Comparison of ENCODE assay signal across 1 cellular context in the genomic region with DNA sequence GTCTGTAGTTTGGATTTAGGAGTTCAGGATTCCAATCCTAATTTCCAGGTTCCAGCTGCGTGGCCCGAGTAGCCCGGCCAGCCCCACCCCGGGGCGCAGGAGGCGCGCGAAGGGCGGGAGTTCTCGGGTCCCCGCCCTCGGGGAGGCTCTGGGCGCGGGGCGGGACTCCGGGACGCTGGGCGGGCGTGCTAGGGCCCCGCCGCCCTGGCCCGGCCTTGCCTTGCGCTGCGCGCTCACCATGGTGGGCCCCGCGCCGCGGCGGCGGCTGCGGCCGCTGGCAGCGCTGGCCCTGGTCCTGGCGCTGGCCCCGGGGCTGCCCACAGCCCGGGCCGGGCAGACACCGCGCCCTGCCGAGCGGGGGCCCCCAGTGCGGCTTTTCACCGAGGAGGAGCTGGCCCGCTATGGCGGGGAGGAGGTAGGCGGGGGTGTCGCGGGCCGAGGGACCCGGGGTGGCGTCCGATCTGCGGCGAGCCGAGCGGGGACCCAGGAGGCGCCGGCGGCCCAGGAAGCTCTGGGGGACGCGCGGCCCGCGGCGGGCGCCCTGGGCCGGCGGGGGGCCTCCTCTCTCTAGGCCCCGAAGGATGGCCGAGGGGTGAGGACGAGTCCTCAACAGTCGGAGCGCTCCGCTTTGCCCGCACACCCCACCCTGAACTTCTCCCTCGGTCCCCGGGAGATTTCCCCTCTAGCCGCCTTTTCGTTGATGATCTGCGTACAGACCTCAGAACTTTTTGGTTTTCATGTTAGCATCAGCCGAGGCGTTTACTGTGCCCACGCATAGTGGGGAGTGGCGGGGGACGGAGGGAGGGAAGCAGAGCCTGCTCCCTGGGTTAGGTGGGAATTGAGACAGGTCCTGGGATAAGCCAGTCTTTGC.
TF ChIP-seq lines count a peak whose summit lies in the region.

Gene NENF (plus strand): TSS at position 215 of the 871 bp plus-strand sequence. CDS start 24 bp downstream, at position 239.

TF ChIP-seq in H1, 55 proteins besides CTCF, POLR2A, EP300 and RAD21:
- TF ChIP-seq ATF2 (IDR thresholded peaks at IDR 0.05; ENCODE audit: low read length) (no peak), EGR1 (IDR thresholded peaks at IDR 0.05; ENCODE audit: borderline replicate concordance, low read depth, low read length) (no peak), CTBP2 (IDR thresholded peaks at IDR 0.05; ENCODE audit: borderline replicate concordance, insufficient read depth, insufficient read length, low read length) (no peak), YY1 (IDR thresholded peaks at IDR 0.05; ENCODE audit: low read depth, low read length) (peak; percentile 35; the same call in 1 of the 2 replicates), ASH2L (IDR thresholded peaks at IDR 0.05; ENCODE audit: low read length) (peak; percentile 20), SIN3A (conservative IDR thresholded peaks at IDR 0.05 in 1 of 2, IDR thresholded peaks at IDR 0.05 in 1 of 2; ENCODE audit: low read depth in 1 of 2, low read length in 2 of 2) (peak in 1 of 2 experiments; percentile 53; a peak in 1 of 4 replicates), TEAD4 (IDR thresholded peaks at IDR 0.05; ENCODE audit: low read depth, low read length) (no peak), PHF8 (conservative IDR thresholded peaks at IDR 0.05; ENCODE audit: low read depth, low read length) (peak; percentile 58; the same call in 1 of the 2 replicates), SUZ12 (IDR thresholded peaks at IDR 0.05; ENCODE audit: low read length) (0 out of 2 replicates have a peak, but pooled peaks have one; percentile 34), TAF1 (IDR thresholded peaks at IDR 0.05; ENCODE audit: low read depth, low read length) (peak; percentile 29; the same call in 1 of the 2 replicates), HDAC2 (IDR thresholded peaks at IDR 0.05; ENCODE audit: borderline replicate concordance in 1 of 2, low read depth in 2 of 2, low read length in 2 of 2) (peak in 1 of 2 experiments; percentile 39; a peak in 1 of 4 replicates), KDM4A (IDR thresholded peaks at IDR 0.05; ENCODE audit: low read depth, low read length, severe bottlenecking) (peak; percentile 73), BCL11A (IDR thresholded peaks at IDR 0.05; ENCODE audit: low read depth in 2 of 2, low read length in 2 of 2) (no peak), ZNF274 (IDR thresholded peaks at IDR 0.05; ENCODE audit: borderline replicate concordance, extremely low read depth, low read length) (no peak), RFX5 (IDR thresholded peaks at IDR 0.05; ENCODE audit: borderline replicate concordance, low read depth, low read length) (no peak), CBX8 (IDR thresholded peaks at IDR 0.05; ENCODE audit: borderline replicate concordance, low read depth, low read length) (no peak), EZH2 (IDR thresholded peaks at IDR 0.05; ENCODE audit: low read depth, low read length, severe bottlenecking) (no peak)
- TF ChIP-seq, protein P1, sequence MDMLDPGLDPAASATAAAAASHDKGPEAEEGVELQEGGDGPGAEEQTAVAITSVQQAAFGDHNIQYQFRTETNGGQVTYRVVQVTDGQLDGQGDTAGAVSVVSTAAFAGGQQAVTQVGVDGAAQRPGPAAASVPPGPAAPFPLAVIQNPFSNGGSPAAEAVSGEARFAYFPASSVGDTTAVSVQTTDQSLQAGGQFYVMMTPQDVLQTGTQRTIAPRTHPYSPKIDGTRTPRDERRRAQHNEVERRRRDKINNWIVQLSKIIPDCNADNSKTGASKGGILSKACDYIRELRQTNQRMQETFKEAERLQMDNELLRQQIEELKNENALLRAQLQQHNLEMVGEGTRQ (IDR thresholded peaks at IDR 0.05; ENCODE audit: low read length) = no peak
- TF ChIP-seq, protein P2, sequence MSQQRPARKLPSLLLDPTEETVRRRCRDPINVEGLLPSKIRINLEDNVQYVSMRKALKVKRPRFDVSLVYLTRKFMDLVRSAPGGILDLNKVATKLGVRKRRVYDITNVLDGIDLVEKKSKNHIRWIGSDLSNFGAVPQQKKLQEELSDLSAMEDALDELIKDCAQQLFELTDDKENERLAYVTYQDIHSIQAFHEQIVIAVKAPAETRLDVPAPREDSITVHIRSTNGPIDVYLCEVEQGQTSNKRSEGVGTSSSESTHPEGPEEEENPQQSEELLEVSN (IDR thresholded peaks at IDR 0.05) = no peak
TF ChIP-seq in H1: peak in this region for 8.
